ENCODE assay signal across 28 cellular contexts in the genomic region with DNA sequence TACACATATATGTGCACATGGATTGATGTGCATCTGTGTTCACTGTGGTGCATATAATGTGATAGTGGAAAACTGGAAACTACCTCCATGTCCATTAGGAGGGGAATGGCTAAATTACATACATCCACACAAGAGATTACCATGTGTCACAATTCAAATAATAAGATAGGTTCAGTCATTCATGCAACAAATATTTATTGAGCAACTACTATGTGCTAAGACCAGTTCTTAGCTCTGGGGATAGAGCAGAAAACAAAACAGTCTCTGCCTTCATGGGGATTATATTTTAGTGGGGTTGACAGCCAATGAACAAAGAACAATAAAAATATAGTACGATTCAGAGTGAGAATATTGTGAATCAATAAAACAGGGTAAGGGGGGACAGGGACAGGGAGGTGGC.
"Had no signal": no experiment of that assay in that cellular context is flagged by ENCODE, and none has a peak within 500 bp of the region (broad histone marks: within the 10 kb centered on the region; RNA-seq: fewer than 3 reads in every experiment).

No MANE protein-coding gene starts in this region.

- ATAC-seq: effector memory CD8-positive, alpha-beta T cell; heart right ventricle; left cardiac atrium; left lung; lower lobe of right lung; natural killer cell had no signal

- H3K36me3 ChIP-seq: ovary, prostate gland had no signal

- H3K27me3 Mint-ChIP-seq: effector memory CD8-positive, alpha-beta T cell; stimulated activated naive CD8-positive, alpha-beta T cell treated with anti-CD3 and anti-CD28 coated beads, Interleukin-15, Interleukin-2, amounts not matched to agents 100 ng/mL and 50 ng/mL, for 24 hours had no signal

- H3K36me3 Mint-ChIP-seq: natural killer cell had no signal

- DNase-seq: dermis blood vessel endothelial cell; effector memory CD8-positive, alpha-beta T cell; erythroblast; esophagus squamous epithelium; foreskin melanocyte; glutamatergic neuron; heart right ventricle; hippocampal formation; left cardiac atrium; left lung; lower lobe of right lung; natural killer cell; occipital lobe; spleen; stimulated activated CD4-positive, alpha-beta T cell treated with anti-CD3 and anti-CD28 coated beads, Interleukin-4, amount 100 ng/mL, for 4 hours; stimulated activated naive B cell treated with anti-CD40 and anti-IgM and Interleukin-4, amounts not matched to agents 10 μg/mL and 1 μg/mL and 100 μg/mL, for 72 hours; upper lobe of left lung had no signal

- FAIRE-seq: endometrium, islet of Langerhans, urothelium cell line had no signal

- H3K9me3 ChIP-seq: esophagus squamous epithelium, left lung, ovary, prostate gland, upper lobe of left lung had no signal

- H3K27ac Mint-ChIP-seq: stimulated activated naive CD8-positive, alpha-beta T cell treated with anti-CD3 and anti-CD28 coated beads, Interleukin-15, Interleukin-2, amounts not matched to agents 100 ng/mL and 50 ng/mL, for 24 hours had no signal

- H3K9me3 Mint-ChIP-seq: effector memory CD8-positive, alpha-beta T cell; natural killer cell; stimulated activated naive CD8-positive, alpha-beta T cell treated with anti-CD3 and anti-CD28 coated beads, Interleukin-15, Interleukin-2, amounts not matched to agents 100 ng/mL and 50 ng/mL, for 24 hours had no signal

- H3K4me3 ChIP-seq: coronary artery, esophagus squamous epithelium, heart right ventricle, left lung, lower lobe of right lung, ovary, prostate gland, right atrium auricular region, skin epidermis, spleen, thoracic aorta, tibial nerve, upper lobe of left lung had no signal

- H3K27ac ChIP-seq: coronary artery, lower lobe of right lung, prostate gland, right atrium auricular region, skin epidermis, tibial nerve had no signal

- H3K27me3 ChIP-seq: esophagus squamous epithelium, heart right ventricle, left lung, ovary, right atrium auricular region, spleen, tibial nerve, upper lobe of left lung had no signal

- H3K4me1 ChIP-seq: prostate gland had no signal

- H3K4me3 Mint-ChIP-seq: effector memory CD8-positive, alpha-beta T cell; natural killer cell; stimulated activated naive B cell treated with anti-CD40 and anti-IgM and Interleukin-4, amounts not matched to agents 10 μg/mL and 1 μg/mL and 100 μg/mL, for 72 hours; stimulated activated naive CD8-positive, alpha-beta T cell treated with anti-CD3 and anti-CD28 coated beads, Interleukin-15, Interleukin-2, amounts not matched to agents 100 ng/mL and 50 ng/mL, for 24 hours had no signal
